Comparison of ENCODE assay signal across 24 cellular contexts in the genomic region with DNA sequence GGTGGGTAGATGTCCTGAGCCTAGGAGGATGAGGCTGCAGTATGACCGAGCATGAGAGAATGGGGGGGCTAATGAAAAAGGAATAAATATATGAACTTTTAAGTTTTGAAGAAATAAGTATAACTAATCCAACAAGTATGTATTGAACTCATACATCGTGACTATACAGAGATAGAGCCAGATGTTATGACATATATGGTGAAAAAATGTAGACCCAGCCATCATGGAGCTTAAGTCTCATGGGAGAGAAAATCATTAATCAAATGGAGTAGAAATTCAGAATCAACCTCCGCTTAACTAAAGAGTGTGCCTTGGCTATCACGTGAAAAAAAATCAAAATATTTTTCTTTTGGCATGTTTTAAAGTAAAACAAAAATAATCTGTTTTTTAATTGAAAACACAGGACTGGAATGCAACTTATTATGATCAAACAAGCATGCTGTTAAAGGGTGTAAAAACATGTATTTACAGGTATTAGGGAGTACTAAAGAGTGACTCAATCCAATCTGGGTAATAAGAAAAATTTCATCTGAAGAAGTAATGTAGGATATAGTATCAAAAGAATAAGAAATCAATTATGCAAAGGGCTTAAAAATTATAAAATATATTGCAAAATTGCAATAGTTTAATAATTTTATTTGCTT.
"Had no signal": no experiment of that assay in that cellular context is flagged by ENCODE, and none has a peak within 500 bp of the region (broad histone marks: within the 10 kb centered on the region; RNA-seq: fewer than 3 reads in every experiment).

No MANE protein-coding gene starts in this region.

- H3K27me3 ChIP-seq: body of pancreas, SJCRH30 had no signal

- H3K36me3 ChIP-seq: SJCRH30, WERI-Rb-1 had no signal

- H3K9me3 ChIP-seq: body of pancreas, SK-N-SH had no signal

- H3K4me2 ChIP-seq: KMS-11, SK-N-SH had no signal

- DNase-seq: activated CD4-positive, alpha-beta T cell treated with anti-CD3 and anti-CD28 coated beads for 4 hours; activated CD4-positive, alpha-beta T cell treated with anti-CD3 and anti-CD28 coated beads, Interleukin-2, amount 50 U/mL, for 4 hours; activated CD8-positive, alpha-beta memory T cell treated with anti-CD3 and anti-CD28 coated beads, Interleukin-2, amount 50 U/mL, for 48 hours; activated CD8-positive, alpha-beta T cell treated with anti-CD3 and anti-CD28 coated beads, Interleukin-2, amount 10 ng/mL, durations not matched to agents 7 days and 5 days; activated naive CD4-positive, alpha-beta T cell treated with anti-CD3 and anti-CD28 coated beads, Interleukin-2, amount 50 U/mL, for 16 hours; activated naive CD8-positive, alpha-beta T cell treated with anti-CD3 and anti-CD28 coated beads, Interleukin-2, amount 10 ng/mL, durations not matched to agents 7 days and 5 days; activated T-cell treated with anti-CD3 and anti-CD28 coated beads, Interleukin-2, amount 50 U/mL, for 1 hour; aorta; body of pancreas; NCI-H1417 treated with DMSO at 0.1 percent for 48 hours; NCI-H2029 treated with DMSO at 0.1 percent for 48 hours; NCI-H345; NCI-H510A; NCI-H526 treated with DMSO at 0.1 percent for 48 hours; NK-92 treated with Interleukin-12 subunit alpha and Interleukin-12 subunit beta, amount 100 ng/mL, for 24 hours; OCI-M1; Right ventricle myocardium superior; RPMI8226; SJCRH30; T-helper 1 cell had no signal

- H3K4me1 ChIP-seq: body of pancreas, SJCRH30 had no signal

- H3K4me3 ChIP-seq: body of pancreas, SJCRH30 had no signal

- ATAC-seq: activated CD8-positive, alpha-beta T cell treated with anti-CD3 and anti-CD28 coated beads, Interleukin-2, amount 10 ng/mL, durations not matched to agents 7 days and 5 days; body of pancreas; Panc1 had no signal

- H3K9ac ChIP-seq: KMS-11, SK-N-SH had no signal

- H3K27ac ChIP-seq: body of pancreas, KMS-11, SJCRH30, WERI-Rb-1 had no signal
